In genomic region chrX:2500681-2501151, GRCh38 we compare ENCODE assay signal across 8 cellular contexts. TPM values are rescaled to one million over a fixed set of nuclear protein-coding genes. Genes with fewer than 3 reads are reported as not detected.
DNase-seq lines count a peak whose midpoint lies in the region; ATAC-seq and TF ChIP-seq lines count a peak whose summit lies in the region.

Gene DHRSX (minus strand): TSS chrX:2500976. CDS start chrX:2500925, 51 bp downstream.
Gene ZBED1 (minus strand): TSS chrX:2500976. CDS start chrX:2490719, 10,257 bp downstream.

- TF ChIP-seq CTCF in RWPE1 (conservative IDR thresholded peaks at IDR 0.05; ENCODE audit: low read depth), result no peak

- peak within 1 kb of the TSS; percentile 73 for H3K27ac ChIP-seq in RWPE1

- DNase-seq in G401 (ENCODE audit: low spot score) (no peak), RWPE1 (ENCODE audit: low spot score) (peak; percentile 27), astrocyte of the hippocampus (ENCODE audit: low read depth, low spot score) (peak; percentile 68), iPS-NIHi7 (ENCODE audit: extremely low spot score) (peak; percentile 70), MV-4-11 (lab: John Stamatoyannopoulos, UW) (no peak)
- DNase-seq in stimulated activated CD4-positive, alpha-beta T cell treated with anti-CD3 and anti-CD28 coated beads, Interleukin-1b, Interleukin-23, amount 100 ng/mL, for 24 hours (ENCODE audit: low read depth in 4 of 4, low spot score in 1 of 4), result peak in 3 of 4 experiments; percentile 20 to 49 (median 28)

- in situ Hi-C loops in G401 (cut with HindIII; ENCODE audit: low sequenced_read_pairs), result no loop called here

- POLR2A ChIA-PET in RWPE1 (lab: Yijun Ruan, JAX; ENCODE audit: low non-redundant PET), result no interaction called here

- CTCF ChIA-PET in RWPE1 (lab: Yijun Ruan, JAX), result no interaction called here

- peak; percentile 63 for ATAC-seq in HG02571 (IDR thresholded peaks at IDR 0.05; ENCODE audit: unreplicated experiment)
- ATAC-seq in GM18861 (IDR thresholded peaks at IDR 0.05; ENCODE audit: unreplicated experiment), result no peak

RNA-seq across cellular contexts. Expression of gene DHRSX, which starts in this region (rescaled TPM):
- total RNA-seq in G401 (2014; rRNA removed; shearing (Covaris generic)), result 12.9 and 17.4 TPM in 2 replicates

RNA-seq across cellular contexts. Expression of gene ZBED1, which starts in this region (rescaled TPM):
- 53.6 and 62.0 TPM in 2 replicates for total RNA-seq in G401 (2014; rRNA removed; shearing (Covaris generic))

Comparison
In these comparisons a context has a peak if more than half of its experiments do, and no peak if none do; other contexts are left out.
1. DNase-seq: peak in RWPE1 (single experiment), astrocyte of the hippocampus (single experiment), iPS-NIHi7 (single experiment) and stimulated activated CD4-positive, alpha-beta T cell treated with anti-CD3 and anti-CD28 coated beads, Interleukin-1b, Interleukin-23, amount 100 ng/mL, for 24 hours (3 of 4); none in G401 (single experiment) and MV-4-11 (single experiment).